In the genomic region with DNA sequence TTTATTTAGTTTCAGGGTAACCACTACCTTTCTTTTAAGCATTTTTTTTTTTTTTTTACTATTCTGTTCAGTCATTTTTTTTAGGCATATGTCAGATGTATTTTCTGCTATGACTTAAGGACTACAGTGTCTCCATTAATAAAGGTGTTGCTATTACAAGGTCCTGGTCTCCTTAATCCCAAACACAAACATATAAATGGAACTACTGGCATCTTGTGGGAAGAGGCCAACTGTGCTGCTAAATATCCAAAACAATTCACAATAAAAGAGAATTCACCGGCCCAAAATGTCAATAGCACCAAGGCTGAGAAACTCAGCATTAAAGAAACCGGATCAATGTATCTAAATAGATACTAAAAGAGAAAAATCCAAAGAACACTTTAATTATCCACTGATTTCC, we compare ENCODE assay signal across 20 cellular contexts.
"Had no signal": no experiment of that assay in that cellular context is flagged by ENCODE, and none has a peak within 500 bp of the region (broad histone marks: within the 10 kb centered on the region; RNA-seq: fewer than 3 reads in every experiment).

No MANE protein-coding gene starts in this region.

- H3K36me3 ChIP-seq: esophagus squamous epithelium, gastrocnemius medialis, heart right ventricle, left lung, lower lobe of right lung had no signal

- DNase-seq: dermis blood vessel endothelial cell; dorsolateral prefrontal cortex; effector CD4-positive, alpha-beta T cell; effector memory CD4-positive, alpha-beta T cell; esophagus squamous epithelium; foreskin fibroblast; foreskin melanocyte; gastrocnemius medialis; glutamatergic neuron; head of caudate nucleus; heart right ventricle; hippocampal formation; left cardiac atrium; left lung; left ventricle myocardium superior; lower lobe of right lung; mesenchymal stem cell; mucosa of descending colon had no signal

- H3K27me3 ChIP-seq: dorsolateral prefrontal cortex, esophagus squamous epithelium, gastrocnemius medialis, heart right ventricle, left lung had no signal

- H3K9me3 ChIP-seq: esophagus squamous epithelium, gastrocnemius medialis, heart right ventricle, left lung, lower lobe of right lung, mucosa of descending colon had no signal

- H3K4me1 ChIP-seq: gastrocnemius medialis, heart right ventricle, left lung, lower lobe of right lung had no signal

- H3K27ac Mint-ChIP-seq: mesothelial cell of epicardium had no signal

- H3K27ac ChIP-seq: coronary artery, dorsolateral prefrontal cortex, esophagus squamous epithelium, gastrocnemius medialis, heart right ventricle, left lung, lower lobe of right lung had no signal

- H3K4me3 ChIP-seq: coronary artery, dorsolateral prefrontal cortex, esophagus squamous epithelium, gastrocnemius medialis, heart right ventricle, left lung, lower lobe of right lung, mucosa of descending colon had no signal

- H3K4me3 Mint-ChIP-seq: mesothelial cell of epicardium had no signal

- H3K4me1 Mint-ChIP-seq: mesothelial cell of epicardium had no signal
